In genomic region chr7:24378871-24379608, GRCh38 we compare ENCODE assay signal across 16 cellular contexts.
A peak's percentile ranks its signal among the peaks of the same experiment; 100 is the strongest.
DNase-seq lines count a peak whose midpoint lies in the region; ATAC-seq and TF ChIP-seq lines count a peak whose summit lies in the region.
"Had no signal": no experiment of that assay in that cellular context is flagged by ENCODE, and none has a peak within 500 bp of the region (broad histone marks: within the 10 kb centered on the region; RNA-seq: fewer than 3 reads in every experiment).

No MANE protein-coding gene starts in this region.

- no peaks in the 10 kb centered on the region for H3K9me3 ChIP-seq in MM.1S (replicated peaks; ENCODE audit: insufficient read depth, low read length)
- H3K9me3 ChIP-seq: uterus had no signal

- H3K4me1 ChIP-seq in MM.1S (ENCODE audit: low read length), result no peaks in the 10 kb centered on the region
- H3K4me1 ChIP-seq: uterus had no signal

- no peak for TF ChIP-seq CTCF in astrocyte of the cerebellum (IDR thresholded peaks at IDR 0.05; ENCODE audit: low read depth, low read length, missing control alignments)
- TF ChIP-seq CTCF in MM.1S (IDR thresholded peaks at IDR 0.05; ENCODE audit: low read length), result no peak
- no peak for TF ChIP-seq CTCF in GM13976 (IDR thresholded peaks at IDR 0.05; ENCODE audit: borderline replicate concordance, control extremely low read depth, extremely low read depth, insufficient read depth, missing control alignments)

- H2AFZ ChIP-seq in MM.1S (ENCODE audit: low read length), result no peak overlapping the region

- H3K4me2 ChIP-seq in MM.1S (ENCODE audit: low read depth, low read length), result no peak overlapping the region

- H3K36me3 ChIP-seq in MM.1S (replicated peaks; ENCODE audit: insufficient read depth, low read length), result no peaks in the 10 kb centered on the region
- H3K36me3 ChIP-seq: uterus had no signal

- H3K27ac ChIP-seq in MM.1S (ENCODE audit: low read length), result no peak overlapping the region
- H3K27ac ChIP-seq: uterus had no signal

- H4K20me1 ChIP-seq in MM.1S (ENCODE audit: insufficient read depth, low read length), result no peaks in the 10 kb centered on the region

- H3K9me2 ChIP-seq in MM.1S (replicated peaks; ENCODE audit: insufficient read depth, low read length), result no peaks in the 10 kb centered on the region

- no peaks in the 10 kb centered on the region for H3K79me2 ChIP-seq in MM.1S (ENCODE audit: low read length)

- in situ Hi-C loops in ACHN (cut with HindIII; ENCODE audit: low pct_ligation_motif_present, low pct_unique_long_range_greater_than_20kb, low sequenced_read_pairs) (no loop called here), astrocyte of the cerebellum (cut with HindIII; ENCODE audit: low sequenced_read_pairs) (no loop called here), GM13976 (cut with MboI; ENCODE audit: low sequenced_read_pairs, unreplicated experiment) (no loop called here)

- peak; percentile 99 for DNase-seq in ACHN
- peak; percentile 91 for DNase-seq in HT1080 (ENCODE audit: low read depth)
- peak; percentile 74 for DNase-seq in astrocyte of the cerebellum (ENCODE audit: low read depth)
- peak; percentile 88 for DNase-seq in kidney tubule cell (ENCODE audit: low spot score)
- no peak for DNase-seq in MM.1S
- DNase-seq in GM13976 (ENCODE audit: low spot score), result no peak
- no peak for DNase-seq in DMS114 treated with DMSO at 0.1 percent for 48 hours (lab: John Stamatoyannopoulos, UW; ENCODE audit: unreplicated experiment)
- DNase-seq: activated CD4-positive, alpha-beta T cell treated with anti-CD3 and anti-CD28 coated beads, Interleukin-2, amount 10 ng/mL, durations not matched to agents 24 days and 14 days; AML-193; central memory CD4-positive, alpha-beta T cell; NCI-H1105; nephron progenitor cell; NK-92 treated with Interleukin-12 subunit alpha and Interleukin-12 subunit beta, amount 100 ng/mL, for 24 hours; uterus had no signal

- no peak overlapping the region for H3K9ac ChIP-seq in MM.1S (ENCODE audit: low read length)

- H3F3A ChIP-seq in MM.1S (ENCODE audit: insufficient read depth, low read length), result no peaks in the 10 kb centered on the region

- H3K4me3 ChIP-seq in astrocyte of the cerebellum (ENCODE audit: low read depth, low read length), result no peak overlapping the region
- H3K4me3 ChIP-seq in MM.1S (ENCODE audit: low read length), result no peak overlapping the region
- H3K4me3 ChIP-seq: uterus had no signal

- no peaks in the 10 kb centered on the region for H3K27me3 ChIP-seq in MM.1S (replicated peaks; ENCODE audit: insufficient read depth, low read length)
- H3K27me3 ChIP-seq: uterus had no signal

- no peak for ATAC-seq in HG03196 (IDR thresholded peaks at IDR 0.05; ENCODE audit: unreplicated experiment)
- ATAC-seq: activated T-helper 17 cell treated with anti-CD3 and anti-CD28 coated beads, Interleukin-2, amount 50 U/mL, for 72 hours had no signal

Comparison
In these comparisons a context has a peak if more than half of its experiments do, and no peak if none do; other contexts are left out.
1. DNase-seq: peak in ACHN (single experiment), HT1080 (single experiment), astrocyte of the cerebellum (single experiment) and kidney tubule cell (single experiment); none in MM.1S (single experiment), GM13976 (single experiment) and DMS114 treated with DMSO at 0.1 percent for 48 hours (single experiment).